Comparison of ENCODE assay signal across 13 cellular contexts in genomic region chr20:23087587-23088275, GRCh38. TPM values are rescaled to one million over a fixed set of nuclear protein-coding genes. Genes with fewer than 3 reads are reported as not detected.
A peak's percentile ranks its signal among the peaks of the same experiment; 100 is the strongest.
DNase-seq lines count a peak whose midpoint lies in the region; ATAC-seq and TF ChIP-seq lines count a peak whose summit lies in the region.
"Had no signal": no experiment of that assay in that cellular context is flagged by ENCODE, and none has a peak within 500 bp of the region (broad histone marks: within the 10 kb centered on the region; RNA-seq: fewer than 3 reads in every experiment).

No MANE protein-coding gene starts in this region.

- ATAC-seq in Right ventricle myocardium inferior (no peak), psoas muscle (no peak), GM21576 (IDR thresholded peaks at IDR 0.05; ENCODE audit: unreplicated experiment) (no peak)
- ATAC-seq in activated CD8-positive, alpha-beta T cell treated with anti-CD3 and anti-CD28 coated beads for 36 hours, result no peak
- ATAC-seq: activated CD4-positive, CD25-positive, alpha-beta regulatory T cell treated with anti-CD3 and anti-CD28 coated beads, Interleukin-2, amount 50 U/mL, for 24 hours had no signal

- TF ChIP-seq CTCF in right atrium auricular region (IDR thresholded peaks at IDR 0.05) (no peak), esophagus muscularis mucosa (IDR thresholded peaks at IDR 0.05) (no peak), psoas muscle (IDR thresholded peaks at IDR 0.05) (no peak), vagina (IDR thresholded peaks at IDR 0.05) (no peak), GM10266 (IDR thresholded peaks at IDR 0.05; ENCODE audit: control insufficient read depth, insufficient read depth, low read depth, missing control alignments) (no peak)
- no peak for TF ChIP-seq CTCF in activated CD8-positive, alpha-beta T cell treated with anti-CD3 and anti-CD28 coated beads for 36 hours (IDR thresholded peaks at IDR 0.05)

- POLR2A ChIA-PET in activated CD8-positive, alpha-beta T cell treated with anti-CD3 and anti-CD28 coated beads for 36 hours (lab: Charles Lee), result no interaction called here

- CTCF ChIA-PET in activated CD8-positive, alpha-beta T cell treated with anti-CD3 and anti-CD28 coated beads for 36 hours (lab: Charles Lee), result no interaction called here

- H3K9me3 ChIP-seq in right atrium auricular region, result no peaks in the 10 kb centered on the region
- no peaks in the 10 kb centered on the region for H3K9me3 ChIP-seq in esophagus muscularis mucosa
- H3K9me3 ChIP-seq in psoas muscle, result no peaks in the 10 kb centered on the region
- no peaks in the 10 kb centered on the region for H3K9me3 ChIP-seq in vagina

- peaks cover 6% of the 10 kb centered on the region for H3K4me1 Mint-ChIP-seq in activated CD8-positive, alpha-beta T cell treated with anti-CD3 and anti-CD28 coated beads for 36 hours (ENCODE audit: low read depth)

- H3K4me3 ChIP-seq in right atrium auricular region (no peak overlapping the region), esophagus muscularis mucosa (no peak overlapping the region), psoas muscle (no peak overlapping the region), vagina (no peak overlapping the region)

- no peak overlapping the region for H3K27ac Mint-ChIP-seq in activated CD8-positive, alpha-beta T cell treated with anti-CD3 and anti-CD28 coated beads for 36 hours

- no peaks in the 10 kb centered on the region for H3K27me3 Mint-ChIP-seq in activated CD8-positive, alpha-beta T cell treated with anti-CD3 and anti-CD28 coated beads for 36 hours

- no peak for TF ChIP-seq EP300 in esophagus muscularis mucosa (IDR thresholded peaks at IDR 0.05)

- no peaks in the 10 kb centered on the region for H3K36me3 Mint-ChIP-seq in activated CD8-positive, alpha-beta T cell treated with anti-CD3 and anti-CD28 coated beads for 36 hours (ENCODE audit: low read depth)

- peaks cover 0 to 35% of the 10 kb centered on the region in 2 donors for H3K4me1 ChIP-seq in right atrium auricular region
- peaks cover 19 to 48% (median 35%) of the 10 kb centered on the region in 4 donors for H3K4me1 ChIP-seq in esophagus muscularis mucosa
- H3K4me1 ChIP-seq in psoas muscle, result peaks cover 5% of the 10 kb centered on the region
- peaks cover 12% of the 10 kb centered on the region for H3K4me1 ChIP-seq in vagina

- H3K27me3 ChIP-seq in right atrium auricular region (no peaks in the 10 kb centered on the region), esophagus muscularis mucosa (no peaks in the 10 kb centered on the region), psoas muscle (ENCODE audit: insufficient read depth in 3 of 3, low read length in 2 of 3) (no peaks in the 10 kb centered on the region), vagina (no peaks in the 10 kb centered on the region)

- H3K27ac ChIP-seq in right atrium auricular region (peak overlapping the region; percentile 86), esophagus muscularis mucosa (replicated peaks in 1 of 4) (peak overlapping the region; percentile 73 to 84 (median 81)), psoas muscle (peak overlapping the region; percentile 82), vagina (peak overlapping the region; percentile 70)

- H3K4me3 Mint-ChIP-seq in activated CD8-positive, alpha-beta T cell treated with anti-CD3 and anti-CD28 coated beads for 36 hours, result no peak overlapping the region

- WGBS in esophagus muscularis mucosa, result 73% methylated on average over 10 of the region's 10 CpGs
- WGBS in psoas muscle, 3 donors, result 77 to 84% (median 83%) methylated on average over 10 of the region's 10 CpGs

- no peak for DNase-seq in right atrium auricular region (ENCODE audit: low spot score)
- no peak for DNase-seq in Right ventricle myocardium inferior (ENCODE audit: missing footprints)
- no peak for DNase-seq in esophagus muscularis mucosa (ENCODE audit: extremely low spot score)
- DNase-seq in psoas muscle, result no peak
- no peak for DNase-seq in vagina (ENCODE audit: extremely low spot score in 2 of 2)
- no peak for DNase-seq in GM10266 (ENCODE audit: extremely low spot score)
- DNase-seq in activated CD8-positive, alpha-beta T cell treated with anti-CD3 and anti-CD28 coated beads for 36 hours, result no peak
- DNase-seq: cortex of kidney, KBM-7, NCI-H2081 treated with DMSO at 0.1 percent for 48 hours had no signal

- H3K36me3 ChIP-seq in right atrium auricular region (no peaks in the 10 kb centered on the region), esophagus muscularis mucosa (no peaks in the 10 kb centered on the region), psoas muscle (ENCODE audit: insufficient read depth in 1 of 2, low read depth in 1 of 2) (no peaks in the 10 kb centered on the region), vagina (no peaks in the 10 kb centered on the region)

- H3K9me3 Mint-ChIP-seq in activated CD8-positive, alpha-beta T cell treated with anti-CD3 and anti-CD28 coated beads for 36 hours, result no peaks in the 10 kb centered on the region

- intact Hi-C loops in Right ventricle myocardium inferior (cut with DNase I), result loop anchor here (10.0 kb wide), 1 partner anchor 117 kb away; no protein-coding TSS in a partner anchor
- intact Hi-C loops in esophagus muscularis mucosa (cut with DNase I), result no loop called here
- intact Hi-C loops in psoas muscle (cut with DNase I), result loop anchor here in 1 of 2 donors (5.0 kb wide), 1 partner anchor 35 kb away; no protein-coding TSS in a partner anchor
- intact Hi-C loops in vagina (cut with DNase I), result loop anchor here (10.0 kb wide), 1 partner anchor 57 kb away; no protein-coding TSS in a partner anchor
- intact Hi-C loops in activated CD8-positive, alpha-beta T cell treated with anti-CD3 and anti-CD28 coated beads for 36 hours (cut with micrococcal nuclease), result no loop called here

- TF ChIP-seq POLR2A in esophagus muscularis mucosa (IDR thresholded peaks at IDR 0.05; ENCODE audit: low read depth), result no peak
- TF ChIP-seq POLR2A in vagina (IDR thresholded peaks at IDR 0.05), result no peak

RNA-seq across cellular contexts. Expression of gene CD93, which starts 1.6 kb away (rescaled TPM):
- total RNA-seq in right atrium auricular region, result 10 to 100 TPM; 35.7 to 51.6 TPM
- total RNA-seq in Right ventricle myocardium inferior, result 43.5 TPM
- total RNA-seq in esophagus muscularis mucosa, result 10 to 100 TPM; 24.5 to 80.7 (median 66.0) TPM
- 10 to 100 TPM; 17.6 to 35.7 (median 34.6) TPM for total RNA-seq in psoas muscle
- 10 to 100 TPM in 1 of 3 donors, 1 to 10 TPM in 2; 7.7 to 15.5 (median 9.5) TPM for polyA plus RNA-seq in psoas muscle
- 45.4 TPM for total RNA-seq in vagina
- total RNA-seq in activated CD8-positive, alpha-beta T cell treated with anti-CD3 and anti-CD28 coated beads for 36 hours, result under 1 TPM; 0.11 TPM
- total RNA-seq: myocyte had no signal

RNA-seq across cellular contexts. Expression of gene THBD, which starts 38.3 kb away (rescaled TPM):
- total RNA-seq in right atrium auricular region (10 to 100 TPM; 37.0 to 96.7 TPM), Right ventricle myocardium inferior (17.4 TPM), esophagus muscularis mucosa (100 to 1,000 TPM in 1 of 4 donors, 10 to 100 TPM in 3; 22.4 to 206 (median 47.3) TPM), psoas muscle (10 to 100 TPM in 3 of 4 donors, 1 to 10 TPM in 1; 6.5 to 75.3 (median 55.2) TPM), vagina (76.9 TPM)
- polyA plus RNA-seq in psoas muscle, result 100 to 1,000 TPM in 1 of 3 donors, 10 to 100 TPM in 2; 10.8 to 604 (median 12.9) TPM
- not detected for total RNA-seq in activated CD8-positive, alpha-beta T cell treated with anti-CD3 and anti-CD28 coated beads for 36 hours

RNA-seq across cellular contexts. Expression of gene SSTR4, which starts 52.6 kb away (rescaled TPM):
- total RNA-seq in right atrium auricular region (not detected), Right ventricle myocardium inferior (not detected), esophagus muscularis mucosa (not detected), psoas muscle (not detected), vagina (not detected)
- polyA plus RNA-seq in psoas muscle, result not detected
- total RNA-seq in activated CD8-positive, alpha-beta T cell treated with anti-CD3 and anti-CD28 coated beads for 36 hours, result not detected
- total RNA-seq: myocyte had no signal

Comparison
In these comparisons a context has a peak if more than half of its experiments do, and no peak if none do; other contexts are left out.
1. RNA of gene CD93, which starts 1.6 kb away (total RNA-seq): 24.5 to 80.7 TPM in esophagus muscularis mucosa, 35.7 to 51.6 TPM in right atrium auricular region, 45.4 TPM in vagina (single experiment), 43.5 TPM in Right ventricle myocardium inferior (single experiment) and 17.6 to 35.7 TPM in psoas muscle; 0.11 TPM in activated CD8-positive, alpha-beta T cell treated with anti-CD3 and anti-CD28 coated beads for 36 hours; every median in the first group is over 10 times any median in the second.
2. RNA of gene THBD, which starts 38.3 kb away (total RNA-seq): 37.0 to 96.7 TPM in right atrium auricular region, 76.9 TPM in vagina (single experiment), 6.5 to 75.3 TPM in psoas muscle, 22.4 to 206 TPM in esophagus muscularis mucosa and 17.4 TPM in Right ventricle myocardium inferior (single experiment); not detected in activated CD8-positive, alpha-beta T cell treated with anti-CD3 and anti-CD28 coated beads for 36 hours; every median in the first group is over 4 times any median in the second.
3. intact Hi-C loops: an anchor here in Right ventricle myocardium inferior (10.0 kb wide) and vagina (10.0 kb wide); none called in esophagus muscularis mucosa and activated CD8-positive, alpha-beta T cell treated with anti-CD3 and anti-CD28 coated beads for 36 hours.
4. Peak in every context shown above with its lines, with median percentiles within 50 percentile points of each other: H3K27ac ChIP-seq.